ENCODE assay signal across 10 cellular contexts in genomic region chr15:34721802-34722795, GRCh38. TPM values are rescaled to one million over a fixed set of nuclear protein-coding genes. Genes with fewer than 3 reads are reported as not detected.
A peak's percentile ranks its signal among the peaks of the same experiment; 100 is the strongest.
DNase-seq lines count a peak whose midpoint lies in the region; ATAC-seq, FAIRE-seq and TF ChIP-seq lines count a peak whose summit lies in the region.
"Had no signal": no experiment of that assay in that cellular context is flagged by ENCODE, and none has a peak within 500 bp of the region (broad histone marks: within the 10 kb centered on the region; RNA-seq: fewer than 3 reads in every experiment).

No MANE protein-coding gene starts in this region.

- peak overlapping the region; percentile 35 to 88 for H3K27ac ChIP-seq in coronary artery
- H3K27ac ChIP-seq in HepG2 (ENCODE audit: extremely low read length, insufficient read depth, low read length), result no peak overlapping the region

- H3K36me3 ChIP-seq in Caco-2 (ENCODE audit: control insufficient read depth, insufficient read depth, low read length), result no peaks in the 10 kb centered on the region
- H3K36me3 ChIP-seq in HepG2 (replicated peaks in 1 of 2; ENCODE audit: control insufficient read depth in 1 of 2, insufficient read depth in 2 of 2, low read length in 2 of 2), result no peaks in the 10 kb centered on the region

- H3K4me1 Mint-ChIP-seq in Caco-2 (ENCODE audit: low read depth, unreplicated experiment), result peaks cover 6% of the 10 kb centered on the region
- peaks cover 37% of the 10 kb centered on the region for H3K4me1 Mint-ChIP-seq in type B pancreatic cell (ENCODE audit: unreplicated experiment)
- H3K4me1 Mint-ChIP-seq: activated naive CD8-positive, alpha-beta T cell treated with anti-CD3 and anti-CD28 coated beads, Interleukin-2, amount 10 ng/mL, durations not matched to agents 7 days and 5 days had no signal

- peak; percentile 36 to 56 for DNase-seq in Caco-2
- DNase-seq in NCI-H2196 (lab: John Stamatoyannopoulos, UW; ENCODE audit: unreplicated experiment), result peak; percentile 12
- peak; percentile 81 for DNase-seq in coronary artery (ENCODE audit: low spot score)
- DNase-seq in HepG2 (ENCODE audit: low spot score), result peak; percentile 20
- DNase-seq in type B pancreatic cell (ENCODE audit: extremely low spot score, unreplicated experiment), result peak; percentile 71
- DNase-seq: activated naive CD8-positive, alpha-beta T cell treated with anti-CD3 and anti-CD28 coated beads, Interleukin-2, amount 10 ng/mL, durations not matched to agents 7 days and 5 days had no signal

- POLR2A ChIA-PET in Caco-2 (lab: Charles Lee) (no interaction called here), HepG2 (lab: Yijun Ruan, JAX) (no interaction called here)

- ATAC-seq in HepG2 (peak; percentile 97), GM19455 (IDR thresholded peaks at IDR 0.05; ENCODE audit: unreplicated experiment) (no peak), GM19397 (IDR thresholded peaks at IDR 0.05; ENCODE audit: unreplicated experiment) (no peak), HG03175 (IDR thresholded peaks at IDR 0.05; ENCODE audit: unreplicated experiment) (no peak)

- FAIRE-seq in HepG2 (lab: Jason Lieb, UNC), result peak; percentile 15

- H3K9me3 Mint-ChIP-seq in Caco-2 (ENCODE audit: unreplicated experiment) (no peaks in the 10 kb centered on the region), type B pancreatic cell (no peaks in the 10 kb centered on the region)
- H3K9me3 Mint-ChIP-seq: activated naive CD8-positive, alpha-beta T cell treated with anti-CD3 and anti-CD28 coated beads, Interleukin-2, amount 10 ng/mL, durations not matched to agents 7 days and 5 days; stimulated activated naive CD8-positive, alpha-beta T cell treated with anti-CD3 and anti-CD28 coated beads, Interleukin-15, Interleukin-2, amounts not matched to agents 100 ng/mL and 50 ng/mL, for 24 hours had no signal

- no peaks in the 10 kb centered on the region for H3K4me1 ChIP-seq in Caco-2
- peaks cover 14% of the 10 kb centered on the region; the same call in 1 of the 2 replicates for H3K4me1 ChIP-seq in HepG2 (ENCODE audit: insufficient read depth, low read length)

- H3K27me3 ChIP-seq in Caco-2 (replicated peaks; ENCODE audit: control insufficient read depth, insufficient read depth, low read length) (no peaks in the 10 kb centered on the region; the same call in 1 of the 2 replicates), HepG2 (ENCODE audit: control insufficient read depth in 1 of 2, insufficient read depth in 2 of 2, low read length in 2 of 2) (peaks cover 0 to 8% of the 10 kb centered on the region in 2 experiments; a peak in 2 of 5 replicates)

- TF ChIP-seq EP300 in HepG2 (IDR thresholded peaks at IDR 0.05; ENCODE audit: low read depth in 2 of 2, low read length in 2 of 2) (no peak), HepG2 (CRISPR knock-in tag; IDR thresholded peaks at IDR 0.05; ENCODE audit: borderline replicate concordance) (no peak)

- H3K9ac ChIP-seq in HepG2 (ENCODE audit: insufficient read depth, low read depth, low read length), result no peak overlapping the region

- no peak for TF ChIP-seq RAD21 in HepG2 (CRISPR knock-in tag; IDR thresholded peaks at IDR 0.05)

- H3K4me3 ChIP-seq in Caco-2 (ENCODE audit: low read depth, low read length) (no peak overlapping the region), coronary artery (peak overlapping the region; percentile 66), HepG2 (replicated peaks in 1 of 3; ENCODE audit: insufficient read depth in 1 of 3, low read depth in 2 of 3, low read length in 3 of 3) (peak overlapping the region in 1 of 3 experiments; percentile 46; a peak in 3 of 6 replicates)

- H3K4me3 Mint-ChIP-seq in Caco-2 (ENCODE audit: unreplicated experiment) (peak overlapping the region; percentile 20), type B pancreatic cell (peak overlapping the region; percentile 71)
- H3K4me3 Mint-ChIP-seq: activated naive CD8-positive, alpha-beta T cell treated with anti-CD3 and anti-CD28 coated beads, Interleukin-2, amount 10 ng/mL, durations not matched to agents 7 days and 5 days; stimulated activated naive CD8-positive, alpha-beta T cell treated with anti-CD3 and anti-CD28 coated beads, Interleukin-15, Interleukin-2, amounts not matched to agents 100 ng/mL and 50 ng/mL, for 24 hours had no signal

- H2AFZ ChIP-seq in HepG2 (ENCODE audit: low read length), result no peak overlapping the region

- no peaks in the 10 kb centered on the region for H3K79me2 ChIP-seq in HepG2 (ENCODE audit: insufficient read depth, low read length)

- in situ Hi-C loops in HepG2 (cut with HindIII; ENCODE audit: extremely low pct_ligation_motif_present, low pct_unique_long_range_greater_than_20kb), result no loop called here

- H3K27me3 Mint-ChIP-seq in Caco-2 (ENCODE audit: insufficient read depth, unreplicated experiment) (peaks cover 19% of the 10 kb centered on the region), type B pancreatic cell (peaks cover 6% of the 10 kb centered on the region)

- H3K36me3 Mint-ChIP-seq in Caco-2 (ENCODE audit: insufficient read depth, unreplicated experiment) (no peaks in the 10 kb centered on the region), type B pancreatic cell (no peaks in the 10 kb centered on the region)
- H3K36me3 Mint-ChIP-seq: activated naive CD8-positive, alpha-beta T cell treated with anti-CD3 and anti-CD28 coated beads, Interleukin-2, amount 10 ng/mL, durations not matched to agents 7 days and 5 days had no signal

- TF ChIP-seq CTCF in Caco-2 (IDR thresholded peaks at IDR 0.05; ENCODE audit: insufficient read depth in 1 of 2, low read depth in 1 of 2, low read length in 1 of 2, severe bottlenecking in 1 of 2, unreplicated experiment in 1 of 2), result no peak
- no peak for TF ChIP-seq CTCF in coronary artery (IDR thresholded peaks at IDR 0.05)
- peak; percentile 21; the same call in 1 of the 2 replicates for TF ChIP-seq CTCF in HepG2 (CRISPR knock-in tag; IDR thresholded peaks at IDR 0.05)
- TF ChIP-seq CTCF in type B pancreatic cell (conservative IDR thresholded peaks at IDR 0.05), result no peak

- CTCF ChIA-PET in Caco-2 (lab: Charles Lee), result interaction anchor here (0.6 kb wide), 1 partner anchor 14 kb away, joined by 3 read pairs; no protein-coding TSS in a partner anchor
- CTCF ChIA-PET in HepG2 (lab: Yijun Ruan, JAX; ENCODE audit: low intra/inter-chr PET ratio, low total read pairs), result no interaction called here

- TF ChIP-seq POLR2A in HepG2 (IDR thresholded peaks at IDR 0.05; ENCODE audit: insufficient read depth in 1 of 2, low read depth in 2 of 2, low read length in 2 of 2), result no peak

- intact Hi-C loops in Caco-2 (cut with micrococcal nuclease; ENCODE audit: unreplicated experiment), result no loop called here
- intact Hi-C loops in HepG2 (cut with micrococcal nuclease; ENCODE audit: unreplicated experiment), result no loop called here

- H3K9me3 ChIP-seq in Caco-2, result no peaks in the 10 kb centered on the region
- H3K9me3 ChIP-seq in HepG2 (ENCODE audit: low read length), result no peaks in the 10 kb centered on the region

- peak overlapping the region; percentile 63 for H3K4me2 ChIP-seq in HepG2 (ENCODE audit: low read depth, low read length)

- H3K27ac Mint-ChIP-seq in Caco-2 (ENCODE audit: unreplicated experiment) (no peak overlapping the region), type B pancreatic cell (peak overlapping the region; percentile 94)
- H3K27ac Mint-ChIP-seq: activated naive CD8-positive, alpha-beta T cell treated with anti-CD3 and anti-CD28 coated beads, Interleukin-2, amount 10 ng/mL, durations not matched to agents 7 days and 5 days; stimulated activated naive CD8-positive, alpha-beta T cell treated with anti-CD3 and anti-CD28 coated beads, Interleukin-15, Interleukin-2, amounts not matched to agents 100 ng/mL and 50 ng/mL, for 24 hours had no signal

- WGBS in HepG2 (ENCODE audit: low lambda C conversion rate), result 4% methylated on average over 15 of the region's 34 CpGs

- no peaks in the 10 kb centered on the region for H4K20me1 ChIP-seq in HepG2 (ENCODE audit: insufficient read depth, low read length)

- BruUV-seq in Caco-2 (replicated peaks; lab: Mats Ljungman, UMichigan) (no TSS peak), HepG2 (replicated peaks; lab: Mats Ljungman, UMichigan) (no TSS peak)

TF ChIP-seq in HepG2, 621 proteins besides CTCF, POLR2A, EP300 and RAD21 (continues in another document):
- TF ChIP-seq ZNF652 (CRISPR knock-in tag; IDR thresholded peaks at IDR 0.05; ENCODE audit: borderline replicate concordance, low read depth) (peak; percentile 42), HNRNPLL (IDR thresholded peaks at IDR 0.05; ENCODE audit: low read depth, low read length, poor library complexity, severe bottlenecking) (peak; percentile 81)

RNA-seq across cellular contexts. Expression of gene GJD2, which starts 32.7 kb away (rescaled TPM):
- total RNA-seq in Caco-2 (2022) (not detected in 2 replicates), HepG2 (2016; rRNA removed; fragmentation: Illumina TruSeq; extraction: Trizol) (not detected in 2 replicates), type B pancreatic cell (ENCODE audit: low replicate concordance) (0.50 and 0.89 TPM in 2 replicates)
- total RNA-seq in HepG2 (2016; cell fraction: cytosol; rRNA removed; fragmentation: Illumina TruSeq; extraction: Trizol; ENCODE audit: low read depth), result not detected in 2 replicates
- not detected in 2 replicates for total RNA-seq in HepG2 (2016; cell fraction: insoluble cytoplasmic fraction; rRNA removed; fragmentation: Illumina TruSeq; extraction: Trizol)
- total RNA-seq in HepG2 (2016; cell fraction: membrane; rRNA removed; fragmentation: Illumina TruSeq; extraction: Trizol), result not detected in 2 replicates
- total RNA-seq in HepG2 (2016; cell fraction: nucleus; rRNA removed; fragmentation: Illumina TruSeq; extraction: Trizol), result not detected in 2 replicates
- polyA plus RNA-seq in HepG2 (2011; rRNA removed), result not detected in 2 replicates
- polyA plus RNA-seq in HepG2 (2011; cell fraction: cytosol; rRNA removed), result not detected in 2 replicates
- polyA plus RNA-seq in HepG2 (2011; cell fraction: nucleus; rRNA removed), result not detected in 2 replicates
- polyA plus RNA-seq in HepG2 (2012), result not detected in 2 replicates
- not detected in 2 replicates for polyA plus RNA-seq in HepG2 (2016; cell fraction: cytosol; fragmentation: Illumina TruSeq; extraction: Trizol; ENCODE audit: low read depth)
- not detected in 2 replicates for polyA plus RNA-seq in HepG2 (2016; cell fraction: insoluble cytoplasmic fraction; fragmentation: Illumina TruSeq; extraction: Trizol; ENCODE audit: low read depth)
- polyA plus RNA-seq in HepG2 (2016; cell fraction: membrane; fragmentation: Illumina TruSeq; extraction: Trizol; ENCODE audit: low read depth), result not detected in 2 replicates
- not detected in 2 replicates for polyA plus RNA-seq in HepG2 (2016; cell fraction: nucleus; fragmentation: Illumina TruSeq; extraction: Trizol; ENCODE audit: insufficient read depth, low read depth)
- polyA minus RNA-seq in HepG2 (2011; rRNA and poly(A)+ RNA removed; ENCODE audit: low replicate concordance), result not detected in 2 replicates
- polyA minus RNA-seq in HepG2 (2011; cell fraction: cytosol; rRNA and poly(A)+ RNA removed), result not detected in 2 replicates
- not detected in 2 replicates for polyA minus RNA-seq in HepG2 (2011; cell fraction: nucleus; rRNA and poly(A)+ RNA removed)
- total RNA-seq: activated naive CD8-positive, alpha-beta T cell treated with anti-CD3 and anti-CD28 coated beads, Interleukin-2, amount 10 ng/mL, durations not matched to agents 7 days and 5 days had no signal

Comparison
In these comparisons a context has a peak if more than half of its experiments do, and no peak if none do; other contexts are left out.
1. DNase-seq: peak in every context shown above with its lines; median percentile 81 in coronary artery; 71 in type B pancreatic cell; 46 in Caco-2; 20 in HepG2; 12 in NCI-H2196.